Comparison of ENCODE assay signal across 11 cellular contexts in genomic region chr20:36854343-36855240, GRCh38. TPM values are rescaled to one million over a fixed set of nuclear protein-coding genes. Genes with fewer than 3 reads are reported as not detected.
A peak's percentile ranks its signal among the peaks of the same experiment; 100 is the strongest.
DNase-seq lines count a peak whose midpoint lies in the region; ATAC-seq, FAIRE-seq and TF ChIP-seq lines count a peak whose summit lies in the region.
"Had no signal": no experiment of that assay in that cellular context is flagged by ENCODE, and none has a peak within 500 bp of the region (broad histone marks: within the 10 kb centered on the region; RNA-seq: fewer than 3 reads in every experiment).

No MANE protein-coding gene starts in this region.

- no peak overlapping the region for H3K4me3 Mint-ChIP-seq in progenitor cell of endocrine pancreas (ENCODE audit: low read depth)
- H3K4me3 Mint-ChIP-seq: activated CD4-positive, alpha-beta memory T cell treated with anti-CD3 and anti-CD28 coated beads for 36 hours; stimulated activated effector memory CD8-positive, alpha-beta T cell treated with anti-CD3 and anti-CD28 coated beads, Interleukin-12 subunit alpha, Interleukin-12 subunit beta, amount 100 ng/mL, for 72 hours had no signal

- FAIRE-seq in D721Med (lab: Jason Lieb, UNC), result no peak

- H3K4me1 Mint-ChIP-seq in progenitor cell of endocrine pancreas (ENCODE audit: low read depth), result peaks cover 7% of the 10 kb centered on the region

- H4K20me1 ChIP-seq in BLaER1, result peaks cover 77% of the 10 kb centered on the region

- H3K36me3 ChIP-seq in BLaER1, result peaks cover 77% of the 10 kb centered on the region
- peaks cover 52% of the 10 kb centered on the region for H3K36me3 ChIP-seq in SJSA1

- TF ChIP-seq CTCF in foreskin keratinocyte (conservative IDR thresholded peaks at IDR 0.05) (no peak), progenitor cell of endocrine pancreas (IDR thresholded peaks at IDR 0.05; ENCODE audit: unreplicated experiment) (no peak), D721Med (IDR thresholded peaks at IDR 0.05; ENCODE audit: insufficient read depth, missing control alignments) (no peak)

- H3K27me3 Mint-ChIP-seq in progenitor cell of endocrine pancreas, result no peaks in the 10 kb centered on the region
- H3K27me3 Mint-ChIP-seq: activated CD4-positive, alpha-beta memory T cell treated with anti-CD3 and anti-CD28 coated beads for 36 hours had no signal

- H3K9ac ChIP-seq in BLaER1, result peak overlapping the region; percentile 58

- H3K9me3 ChIP-seq in BLaER1 (peaks cover 17% of the 10 kb centered on the region), SJSA1 (replicated peaks) (no peaks in the 10 kb centered on the region)

- H3K4me2 ChIP-seq in BLaER1, result peak overlapping the region; percentile 71

- H3K4me3 ChIP-seq in BLaER1, result no peak overlapping the region
- no peak overlapping the region for H3K4me3 ChIP-seq in SJSA1

- peaks cover 97% of the 10 kb centered on the region for H3K4me1 ChIP-seq in BLaER1
- H3K4me1 ChIP-seq in SJSA1 (replicated peaks), result peaks cover 64% of the 10 kb centered on the region
- peaks cover 35% of the 10 kb centered on the region for H3K4me1 ChIP-seq in foreskin keratinocyte

- peak; percentile 87 to 93 for DNase-seq in SJSA1 (ENCODE audit: low read depth in 1 of 2, low spot score in 2 of 2)
- DNase-seq in foreskin keratinocyte, result peak in 1 of 2 donors; percentile 71
- no peak for DNase-seq in progenitor cell of endocrine pancreas (ENCODE audit: low spot score, unreplicated experiment)
- no peak for DNase-seq in NCI-H526 treated with DMSO at 0.1 percent for 48 hours (lab: John Stamatoyannopoulos, UW)
- no peak for DNase-seq in D721Med (ENCODE audit: insufficient read length, low spot score)
- no peak for DNase-seq in activated CD4-positive, alpha-beta T cell treated with anti-CD3 and anti-CD28 coated beads for 48 hours
- DNase-seq: activated CD4-positive, alpha-beta memory T cell treated with anti-CD3 and anti-CD28 coated beads for 36 hours; mesendoderm had no signal

- H3K27me3 ChIP-seq in BLaER1, result no peaks in the 10 kb centered on the region
- no peaks in the 10 kb centered on the region for H3K27me3 ChIP-seq in SJSA1 (replicated peaks)
- no peaks in the 10 kb centered on the region for H3K27me3 ChIP-seq in foreskin keratinocyte

- H3K27ac ChIP-seq in BLaER1 (peak overlapping the region; percentile 69), SJSA1 (peak overlapping the region; percentile 63), foreskin keratinocyte (peak overlapping the region; percentile 50)

- ATAC-seq in foreskin keratinocyte (peak; percentile 59), GM21529 (IDR thresholded peaks at IDR 0.05; ENCODE audit: unreplicated experiment) (no peak)
- ATAC-seq: stimulated activated effector memory CD8-positive, alpha-beta T cell treated with anti-CD3 and anti-CD28 coated beads, Interleukin-12 subunit alpha, Interleukin-12 subunit beta, amount 100 ng/mL, for 72 hours had no signal

- H3K27ac Mint-ChIP-seq in progenitor cell of endocrine pancreas, result peak overlapping the region; percentile 74
- H3K27ac Mint-ChIP-seq: activated CD4-positive, alpha-beta memory T cell treated with anti-CD3 and anti-CD28 coated beads for 36 hours; stimulated activated effector memory CD8-positive, alpha-beta T cell treated with anti-CD3 and anti-CD28 coated beads, Interleukin-12 subunit alpha, Interleukin-12 subunit beta, amount 100 ng/mL, for 72 hours had no signal

- peaks cover 13% of the 10 kb centered on the region for H3K36me3 Mint-ChIP-seq in progenitor cell of endocrine pancreas (ENCODE audit: insufficient read depth)
- H3K36me3 Mint-ChIP-seq: activated CD4-positive, alpha-beta memory T cell treated with anti-CD3 and anti-CD28 coated beads for 36 hours; stimulated activated effector memory CD8-positive, alpha-beta T cell treated with anti-CD3 and anti-CD28 coated beads, Interleukin-12 subunit alpha, Interleukin-12 subunit beta, amount 100 ng/mL, for 72 hours had no signal

- peaks cover 9% of the 10 kb centered on the region for H3K9me3 Mint-ChIP-seq in progenitor cell of endocrine pancreas (ENCODE audit: low read depth)

RNA-seq across cellular contexts. Expression of gene TLDC2, which starts 21.3 kb away (rescaled TPM):
- not detected in 2 replicates for total RNA-seq in SJSA1 (2014; rRNA removed; shearing (Covaris generic))
- 0.10 TPM in 1 of 2 replicates, not detected in the other for total RNA-seq in foreskin keratinocyte
- 0.09 TPM in 1 of 2 replicates, not detected in the other for polyA plus RNA-seq in foreskin keratinocyte
- total RNA-seq in progenitor cell of endocrine pancreas, result 0.34 and 0.38 TPM in 2 replicates
- total RNA-seq: activated CD4-positive, alpha-beta memory T cell treated with anti-CD3 and anti-CD28 coated beads for 36 hours had no signal

Comparison
In these comparisons a context has a peak if more than half of its experiments do, and no peak if none do; other contexts are left out.
1. DNase-seq: peak in SJSA1 (2 of 2); none in progenitor cell of endocrine pancreas (single experiment), NCI-H526 treated with DMSO at 0.1 percent for 48 hours (single experiment), D721Med (single experiment) and activated CD4-positive, alpha-beta T cell treated with anti-CD3 and anti-CD28 coated beads for 48 hours (single experiment).
2. Peak in every context shown above with its lines, with median percentiles within 50 percentile points of each other: H3K27ac ChIP-seq.